Comparison of ENCODE assay signal across 17 cellular contexts in the genomic region with DNA sequence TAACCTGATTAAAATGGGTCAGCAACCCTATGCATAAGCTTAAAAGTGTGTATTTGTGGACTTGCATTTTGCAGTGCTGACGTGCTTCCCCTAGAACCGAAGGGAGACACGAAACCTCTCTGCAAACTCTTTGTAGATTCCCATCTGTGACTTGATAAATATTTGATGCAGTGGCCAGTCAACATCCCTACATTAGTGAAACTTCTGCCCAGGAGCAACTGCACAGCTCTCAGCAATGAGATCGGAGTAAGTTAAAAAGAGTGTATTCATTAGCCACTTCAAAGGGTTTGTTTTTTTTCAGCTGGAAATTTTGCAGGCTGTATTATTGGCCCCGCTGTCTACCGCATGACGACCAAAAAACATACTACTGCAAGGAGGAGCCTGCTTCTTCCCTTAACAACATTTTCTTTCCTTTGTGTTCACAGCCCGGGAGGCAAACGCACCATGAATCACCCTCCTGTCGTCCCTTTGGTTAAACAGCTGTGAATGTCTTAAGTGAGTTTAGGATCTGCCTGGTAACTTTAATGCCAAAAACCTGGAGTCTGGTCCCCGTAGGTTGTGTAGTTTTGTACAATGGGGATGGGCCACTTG. TPM values are rescaled to one million over a fixed set of nuclear protein-coding genes. Genes with fewer than 3 reads are reported as not detected.
A peak's percentile ranks its signal among the peaks of the same experiment; 100 is the strongest.
DNase-seq lines count a peak whose midpoint lies in the region; ATAC-seq, FAIRE-seq and TF ChIP-seq lines count a peak whose summit lies in the region.
"Had no signal": no experiment of that assay in that cellular context is flagged by ENCODE, and none has a peak within 500 bp of the region (broad histone marks: within the 10 kb centered on the region; RNA-seq: fewer than 3 reads in every experiment).

No MANE protein-coding gene starts in this region.

- H3K9ac ChIP-seq in SK-N-MC (ENCODE audit: insufficient read length) (peak overlapping the region; percentile 0), neural progenitor cell (no peak overlapping the region)

- H3K4me2 ChIP-seq in GM23338 (no peak overlapping the region), neural progenitor cell (peak overlapping the region; percentile 37)

- H3K27ac Mint-ChIP-seq in GM23338 (no peak overlapping the region), neural progenitor cell (no peak overlapping the region)
- H3K27ac Mint-ChIP-seq: activated CD8-positive, alpha-beta T cell treated with anti-CD3 and anti-CD28 coated beads, Interleukin-2, amount 10 ng/mL, durations not matched to agents 7 days and 5 days; CD4-positive, alpha-beta T cell had no signal

- no peaks in the 10 kb centered on the region for H3K9me3 ChIP-seq in SK-N-MC (ENCODE audit: low read depth, low read length)
- no peaks in the 10 kb centered on the region for H3K9me3 ChIP-seq in neural progenitor cell (ENCODE audit: low read depth)
- no peaks in the 10 kb centered on the region for H3K9me3 ChIP-seq in heart right ventricle
- H3K9me3 ChIP-seq: psoas muscle had no signal

- H3K4me1 ChIP-seq in GM23338 (ENCODE audit: insufficient read depth) (no peaks in the 10 kb centered on the region), neural progenitor cell (peaks cover 15% of the 10 kb centered on the region), heart right ventricle (no peaks in the 10 kb centered on the region)
- H3K4me1 ChIP-seq: psoas muscle had no signal

- H3K4me1 Mint-ChIP-seq in GM23338 (peaks cover 14% of the 10 kb centered on the region), neural progenitor cell (peaks cover 13% of the 10 kb centered on the region)

- H3K9me3 Mint-ChIP-seq in GM23338 (no peaks in the 10 kb centered on the region), neural progenitor cell (no peaks in the 10 kb centered on the region)
- H3K9me3 Mint-ChIP-seq: CD4-positive, alpha-beta T cell had no signal

- FAIRE-seq in RCC 7860 (lab: Jason Lieb, UNC), result no peak

- no peaks in the 10 kb centered on the region for H3K36me3 Mint-ChIP-seq in GM23338 (ENCODE audit: low read depth)
- H3K36me3 Mint-ChIP-seq in neural progenitor cell, result no peaks in the 10 kb centered on the region

- H4K20me1 ChIP-seq in GM23338 (replicated peaks; ENCODE audit: insufficient read depth), result no peaks in the 10 kb centered on the region
- no peaks in the 10 kb centered on the region for H4K20me1 ChIP-seq in neural progenitor cell (ENCODE audit: low read depth)

- 54 to 60% methylated on average over 11 of the region's 11 CpGs for WGBS in heart right ventricle, 2 donors

- H3K79me2 ChIP-seq in GM23338 (replicated peaks; ENCODE audit: insufficient read depth), result no peaks in the 10 kb centered on the region
- no peaks in the 10 kb centered on the region for H3K79me2 ChIP-seq in neural progenitor cell (ENCODE audit: low read depth)

- no peak for DNase-seq in GM23338 (ENCODE audit: low spot score)
- no peak for DNase-seq in SK-N-MC (ENCODE audit: low read depth, low spot score)
- DNase-seq in neural progenitor cell (ENCODE audit: low spot score), result peak; percentile 24
- no peak for DNase-seq in RCC 7860 (ENCODE audit: low spot score)
- no peak for DNase-seq in NCI-H2081 (lab: John Stamatoyannopoulos, UW)
- no peak for DNase-seq in heart right ventricle
- DNase-seq: activated CD8-positive, alpha-beta T cell treated with anti-CD3 and anti-CD28 coated beads, Interleukin-2, amount 10 ng/mL, durations not matched to agents 7 days and 5 days; activated naive CD4-positive, alpha-beta T cell treated with Interleukin-2 at 50 U/mL for 16 hours; CD4-positive, alpha-beta T cell; cortex of kidney; GOT3; KBM-7; psoas muscle; stimulated activated CD4-positive, alpha-beta T cell treated with anti-CD3 and anti-CD28 coated beads, Interleukin-4, amount 100 ng/mL, for 24 hours had no signal

- TF ChIP-seq CTCF in GM23338 (conservative IDR thresholded peaks at IDR 0.05; ENCODE audit: low read depth in 2 of 2), result no peak
- TF ChIP-seq CTCF in neural progenitor cell (IDR thresholded peaks at IDR 0.05), result no peak
- TF ChIP-seq CTCF in heart right ventricle (IDR thresholded peaks at IDR 0.05), result no peak

- H3K27ac ChIP-seq in GM23338 (ENCODE audit: low read depth) (no peak overlapping the region), SK-N-MC (peak overlapping the region; percentile 82), neural progenitor cell (no peak overlapping the region), heart right ventricle (no peak overlapping the region)
- H3K27ac ChIP-seq: psoas muscle had no signal

- no peaks in the 10 kb centered on the region for H3K27me3 Mint-ChIP-seq in GM23338 (ENCODE audit: insufficient read depth, low read depth, poor library complexity)
- H3K27me3 Mint-ChIP-seq in neural progenitor cell (ENCODE audit: insufficient read depth, low read depth), result no peaks in the 10 kb centered on the region

- peak overlapping the region; percentile 34; the same call in 1 of the 2 replicates for H2AFZ ChIP-seq in GM23338
- H2AFZ ChIP-seq in neural progenitor cell (replicated peaks), result peak overlapping the region; percentile 2

- no peak overlapping the region for H3K4me3 Mint-ChIP-seq in GM23338
- peak overlapping the region; percentile 17 for H3K4me3 Mint-ChIP-seq in neural progenitor cell
- H3K4me3 Mint-ChIP-seq: activated CD8-positive, alpha-beta T cell treated with anti-CD3 and anti-CD28 coated beads, Interleukin-2, amount 10 ng/mL, durations not matched to agents 7 days and 5 days; CD4-positive, alpha-beta T cell had no signal

- ATAC-seq in GM23338, result peak; percentile 62
- peak; percentile 58 for ATAC-seq in esophagus mucosa
- ATAC-seq in heart right ventricle, result no peak
- ATAC-seq in GM21367 (IDR thresholded peaks at IDR 0.05; ENCODE audit: unreplicated experiment), result no peak
- ATAC-seq: activated CD8-positive, alpha-beta T cell treated with anti-CD3 and anti-CD28 coated beads, Interleukin-2, amount 10 ng/mL, durations not matched to agents 7 days and 5 days; psoas muscle had no signal

- H3K4me3 ChIP-seq in GM23338, result no peak overlapping the region
- peak overlapping the region; percentile 39 for H3K4me3 ChIP-seq in SK-N-MC
- H3K4me3 ChIP-seq in neural progenitor cell, result no peak overlapping the region
- H3K4me3 ChIP-seq in heart right ventricle, result no peak overlapping the region
- H3K4me3 ChIP-seq: lung, psoas muscle had no signal

- no peaks in the 10 kb centered on the region for H3K36me3 ChIP-seq in GM23338 (ENCODE audit: insufficient read depth)
- H3K36me3 ChIP-seq in SK-N-MC (ENCODE audit: insufficient read depth, low read length), result no peaks in the 10 kb centered on the region
- no peaks in the 10 kb centered on the region for H3K36me3 ChIP-seq in neural progenitor cell
- no peaks in the 10 kb centered on the region for H3K36me3 ChIP-seq in heart right ventricle

- H3F3A ChIP-seq in GM23338 (replicated peaks; ENCODE audit: low read depth) (no peaks in the 10 kb centered on the region), neural progenitor cell (ENCODE audit: low read depth) (no peaks in the 10 kb centered on the region)

- H3K27me3 ChIP-seq in GM23338 (ENCODE audit: insufficient read depth) (no peaks in the 10 kb centered on the region), neural progenitor cell (no peaks in the 10 kb centered on the region), heart right ventricle (peaks cover 0 to 8% (median 0%) of the 10 kb centered on the region in 7 donors)

- intact Hi-C loops in heart right ventricle (cut with DNase I), result no loop called here

- H3K9me2 ChIP-seq in GM23338 (ENCODE audit: insufficient read depth), result no peaks in the 10 kb centered on the region

RNA-seq across cellular contexts. Expression of gene TCERG1, which starts 38.0 kb away (rescaled TPM):
- total RNA-seq in GM23338 (2014; rRNA removed; shearing (Covaris generic)), result 103 and 127 TPM in 2 replicates
- 154 and 178 TPM in 2 replicates for polyA plus RNA-seq in GM23338 (2016; fragmentation: Nextera tagmentation; extraction: Ambion mirVana)
- total RNA-seq in esophagus mucosa, result 32.6 TPM
- 168 and 227 TPM in 2 replicates for total RNA-seq in neural progenitor cell (ENCODE audit: low replicate concordance)
- 10 to 100 TPM; 16.9 to 26.6 (median 21.1) TPM for total RNA-seq in heart right ventricle
- 10 to 100 TPM; 11.2 to 59.2 TPM for polyA plus RNA-seq in heart right ventricle

Comparison
In these comparisons a context has a peak if more than half of its experiments do, and no peak if none do; other contexts are left out.
1. ATAC-seq: peak in GM23338 (single experiment) and esophagus mucosa (single experiment); none in heart right ventricle (0 of 8) and GM21367 (single experiment).